Comparison of ENCODE assay signal across 13 cellular contexts in genomic region chr18:46060359-46060841, GRCh38.
"Had no signal": no experiment of that assay in that cellular context is flagged by ENCODE, and none has a peak within 500 bp of the region (broad histone marks: within the 10 kb centered on the region; RNA-seq: fewer than 3 reads in every experiment).

No MANE protein-coding gene starts in this region.

- ATAC-seq: activated CD8-positive, alpha-beta T cell treated with anti-CD3 and anti-CD28 coated beads, Interleukin-2, amount 10 ng/mL, durations not matched to agents 7 days and 5 days; activated naive CD4-positive, alpha-beta T cell treated with anti-CD3 and anti-CD28 coated beads, Interleukin-2, amount 50 U/mL, for 72 hours; activated T-helper 17 cell treated with anti-CD3 and anti-CD28 coated beads, Interleukin-2, amount 50 U/mL, for 72 hours; stimulated activated naive CD8-positive, alpha-beta T cell treated with anti-CD3 and anti-CD28 coated beads, Interleukin-15, amount 100 ng/mL, for 72 hours; WTC11 had no signal

- H3K27me3 ChIP-seq: ovary, testis had no signal

- H3K4me1 ChIP-seq: left ventricle myocardium inferior, testis had no signal

- DNase-seq: activated CD4-positive, alpha-beta T cell treated with anti-CD3 and anti-CD28 coated beads for 48 hours; activated CD8-positive, alpha-beta T cell treated with anti-CD3 and anti-CD28 coated beads, Interleukin-2, amount 10 ng/mL, durations not matched to agents 7 days and 5 days; amygdala; glutamatergic neuron; left ventricle myocardium inferior; ovary; stimulated activated CD4-positive, alpha-beta T cell treated with anti-CD3 and anti-CD28 coated beads, Interleukin-4, amount 100 ng/mL, for 4 hours; stimulated activated naive CD8-positive, alpha-beta T cell treated with anti-CD3 and anti-CD28 coated beads, Interleukin-15, amount 100 ng/mL, for 72 hours; SW 1271; testis had no signal

- H3K4me3 ChIP-seq: left ventricle myocardium inferior, ovary, testis had no signal

- H3K9me3 ChIP-seq: left ventricle myocardium inferior, ovary, testis had no signal

- H3K36me3 ChIP-seq: left ventricle myocardium inferior, ovary had no signal

- H3K27ac ChIP-seq: left ventricle myocardium inferior, ovary, testis had no signal
